ENCODE assay signal across 8 cellular contexts in genomic region chr6:35719407-35719829, GRCh38. TPM values are rescaled to one million over a fixed set of nuclear protein-coding genes. Genes with fewer than 3 reads are reported as not detected.
DNase-seq lines count a peak whose midpoint lies in the region; ATAC-seq and TF ChIP-seq lines count a peak whose summit lies in the region.
"Had no signal": no experiment of that assay in that cellular context is flagged by ENCODE, and none has a peak within 500 bp of the region (broad histone marks: within the 10 kb centered on the region; RNA-seq: fewer than 3 reads in every experiment).

No MANE protein-coding gene starts in this region.

- H2AK9ac ChIP-seq in IMR-90 (replicated peaks; ENCODE audit: low read depth, low read length, poor library complexity) = peak overlapping the region; percentile 38

- peaks cover 19% of the 10 kb centered on the region for H3K4me1 ChIP-seq in IMR-90 (ENCODE audit: control insufficient read depth, insufficient read depth, low read length)
- peaks cover 18 to 84% (median 55%) of the 10 kb centered on the region in 3 donors for H3K4me1 ChIP-seq in gastroesophageal sphincter

- H3K27me3 Mint-ChIP-seq in stimulated activated naive CD8-positive, alpha-beta T cell treated with anti-CD3 and anti-CD28 coated beads, Interleukin-15, amount 100 ng/mL, for 72 hours = no peaks in the 10 kb centered on the region

- DNase-seq in IMR-90 = no peak
- DNase-seq in stimulated activated naive CD8-positive, alpha-beta T cell treated with anti-CD3 and anti-CD28 coated beads, Interleukin-15, amount 100 ng/mL, for 72 hours = no peak
- DNase-seq in GM19238 (ENCODE audit: insufficient read length, low spot score) = no peak
- DNase-seq in stimulated activated CD4-positive, alpha-beta T cell treated with anti-CD3 and anti-CD28 coated beads, Interleukin-4, amount 100 ng/mL, for 1 hour = no peak
- no peak for DNase-seq in kidney glomerular epithelial cell (lab: John Stamatoyannopoulos, UW)

- WGBS in IMR-90 (ENCODE audit: extremely low coverage in 2 of 2, insufficient read length in 1 of 2), 2 experiments = no CpG with 5 or more reads among the region's 5 CpGs
- WGBS in gastroesophageal sphincter (ENCODE audit: low coverage in 1 of 2), 2 donors = 29 to 36% methylated on average over 2 to 5 of the region's 5 CpGs

- peak overlapping the region; percentile 67 for H3K4me2 ChIP-seq in IMR-90 (ENCODE audit: low read depth, low read length)

- H3K9me1 ChIP-seq in IMR-90 (ENCODE audit: insufficient read depth, low read length) = peaks cover 11% of the 10 kb centered on the region

- H4K20me1 ChIP-seq in IMR-90 (ENCODE audit: insufficient read depth, low read length) = no peaks in the 10 kb centered on the region

- H3K14ac ChIP-seq in IMR-90 (replicated peaks; ENCODE audit: low read depth, low read length) = peak overlapping the region; percentile 88

- H3K4me3 ChIP-seq in IMR-90 (ENCODE audit: insufficient read depth, low read depth, low read length) (no peak overlapping the region), gastroesophageal sphincter (peak overlapping the region in 1 of 2 donors; percentile 24)
- H3K4me3 ChIP-seq: SJSA1 had no signal

- H2BK20ac ChIP-seq in IMR-90 (ENCODE audit: low read depth, low read length) = peak overlapping the region; percentile 30; the same call in 1 of the 2 replicates

- TF ChIP-seq POLR2A in IMR-90 (IDR thresholded peaks at IDR 0.05; ENCODE audit: low read depth, low read length) = no peak
- no peak for TF ChIP-seq POLR2A in gastroesophageal sphincter (IDR thresholded peaks at IDR 0.05)

- 0 out of 2 replicates have a peak overlapping the region, but pooled peaks have one; percentile 22 for H3K9ac ChIP-seq in IMR-90 (ENCODE audit: low read depth, low read length)

- peak overlapping the region; percentile 77 to 85 for H3K4me3 Mint-ChIP-seq in stimulated activated naive CD8-positive, alpha-beta T cell treated with anti-CD3 and anti-CD28 coated beads, Interleukin-15, amount 100 ng/mL, for 72 hours

- H3K9me3 Mint-ChIP-seq in stimulated activated naive CD8-positive, alpha-beta T cell treated with anti-CD3 and anti-CD28 coated beads, Interleukin-15, amount 100 ng/mL, for 72 hours = no peaks in the 10 kb centered on the region

- H3K27ac Mint-ChIP-seq in stimulated activated naive CD8-positive, alpha-beta T cell treated with anti-CD3 and anti-CD28 coated beads, Interleukin-15, amount 100 ng/mL, for 72 hours = peak overlapping the region; percentile 96 to 97

- H3K27me3 ChIP-seq in IMR-90 (ENCODE audit: control insufficient read depth, insufficient read depth, low read length) (peaks cover 4% of the 10 kb centered on the region; the same call in 1 of the 2 replicates), gastroesophageal sphincter (no peaks in the 10 kb centered on the region)
- H3K27me3 ChIP-seq: SJSA1 had no signal

- H3K27ac ChIP-seq in IMR-90 (ENCODE audit: insufficient read depth, low read length) (no peak overlapping the region), gastroesophageal sphincter (peak overlapping the region; percentile 1 to 100 (median 94))
- H3K27ac ChIP-seq: SJSA1 had no signal

- POLR2A ChIA-PET in IMR-90 (lab: Charles Lee; ENCODE audit: unreplicated experiment) = interaction anchor here (0.7 kb wide), 1 partner anchor 11 kb away, joined by 3 read pairs; no protein-coding TSS in a partner anchor

- peaks cover 79% of the 10 kb centered on the region for H3K4me1 Mint-ChIP-seq in stimulated activated naive CD8-positive, alpha-beta T cell treated with anti-CD3 and anti-CD28 coated beads, Interleukin-15, amount 100 ng/mL, for 72 hours

- in situ Hi-C loops in IMR-90 (cut with MboI; ENCODE audit: low sequenced_read_pairs) = no loop called here

- 0 out of 2 replicates have a peak overlapping the region, but pooled peaks have one; percentile 7 for H2AK5ac ChIP-seq in IMR-90 (ENCODE audit: low read depth, low read length)

- intact Hi-C loops in IMR-90 (cut with micrococcal nuclease) = no loop called here

- H3K9me3 ChIP-seq in IMR-90 (ENCODE audit: control insufficient read depth, insufficient read depth, low read length) (no peaks in the 10 kb centered on the region), gastroesophageal sphincter (no peaks in the 10 kb centered on the region)
- H3K9me3 ChIP-seq: SJSA1 had no signal

- peak overlapping the region; percentile 57 for H4K5ac ChIP-seq in IMR-90 (ENCODE audit: low read depth, low read length)

- no peak overlapping the region; the same call in 2 of the 3 replicates for H2BK15ac ChIP-seq in IMR-90 (ENCODE audit: low read depth, low read length)

- BruUV-seq in IMR-90 (replicated peaks; lab: Mats Ljungman, UMichigan) = no TSS peak

- peak overlapping the region; percentile 72; the same call in 1 of the 2 replicates for H2BK120ac ChIP-seq in IMR-90 (ENCODE audit: low read depth, low read length)

- TF ChIP-seq RAD21 in IMR-90 (IDR thresholded peaks at IDR 0.05; ENCODE audit: low read length) = no peak

- no peak overlapping the region for H2BK5ac ChIP-seq in IMR-90 (ENCODE audit: low read depth, low read length, poor library complexity, severe bottlenecking)

- H3K56ac ChIP-seq in IMR-90 (ENCODE audit: extremely low read depth, insufficient read depth, low read length) = 0 out of 2 replicates have a peak overlapping the region, but pooled peaks have one; percentile 32

- H3K4ac ChIP-seq in IMR-90 (ENCODE audit: low read depth, low read length) = peak overlapping the region; percentile 93

- dilution Hi-C loops in IMR-90 (cut with HindIII; ENCODE audit: low sequenced_read_pairs, unreplicated experiment) = no loop called here

- peak overlapping the region; percentile 94 to 96 for H4K8ac ChIP-seq in IMR-90 (ENCODE audit: low read depth in 2 of 2, low read length in 2 of 2)

- H3K18ac ChIP-seq in IMR-90 (ENCODE audit: low read depth, low read length) = 0 out of 2 replicates have a peak overlapping the region, but pooled peaks have one; percentile 18

- H3K79me1 ChIP-seq in IMR-90 (ENCODE audit: low read depth in 1 of 2, low read length in 2 of 2) = peaks cover 0 to 8% of the 10 kb centered on the region in 2 experiments; a peak in 1 of 4 replicates

- TF ChIP-seq EP300 in gastroesophageal sphincter (IDR thresholded peaks at IDR 0.05) = no peak

- no peaks in the 10 kb centered on the region for H3K36me3 ChIP-seq in IMR-90 (ENCODE audit: control insufficient read depth, insufficient read depth, low read length)
- no peaks in the 10 kb centered on the region for H3K36me3 ChIP-seq in gastroesophageal sphincter
- H3K36me3 ChIP-seq: SJSA1 had no signal

- peak overlapping the region; percentile 33; the same call in 1 of the 2 replicates for H3K23ac ChIP-seq in IMR-90 (ENCODE audit: low read depth, low read length)

- H2AFZ ChIP-seq in IMR-90 (replicated peaks; ENCODE audit: low read length, poor library complexity) = peak overlapping the region; percentile 98

- ATAC-seq in GM21423 (IDR thresholded peaks at IDR 0.05; ENCODE audit: unreplicated experiment) = peak; percentile 24
- ATAC-seq in IMR-90 (ENCODE audit: low read depth) = peak; percentile 12
- ATAC-seq in gastroesophageal sphincter = no peak
- ATAC-seq in stimulated activated naive CD8-positive, alpha-beta T cell treated with anti-CD3 and anti-CD28 coated beads, Interleukin-15, amount 100 ng/mL, for 72 hours = peak; percentile 42

- no peak for TF ChIP-seq CTCF in IMR-90 (conservative IDR thresholded peaks at IDR 0.05; ENCODE audit: low read depth, low read length)
- TF ChIP-seq CTCF in gastroesophageal sphincter (IDR thresholded peaks at IDR 0.05) = no peak

- CTCF ChIA-PET in IMR-90 (lab: Yijun Ruan, JAX) = no interaction called here

- peak overlapping the region; percentile 80 for H4K91ac ChIP-seq in IMR-90 (ENCODE audit: insufficient read depth, low read depth, low read length)

TF ChIP-seq in IMR-90, 13 proteins besides CTCF, POLR2A, EP300 and RAD21:
- TF ChIP-seq USF2 (IDR thresholded peaks at IDR 0.05; ENCODE audit: low read depth, low read length) = no peak
- TF ChIP-seq CHD1 (IDR thresholded peaks at IDR 0.05; ENCODE audit: low read depth, low read length) = no peak

RNA-seq across cellular contexts. Expression of gene ARMC12, which starts 17.4 kb away (rescaled TPM):
- total RNA-seq in IMR-90 (2012; rRNA removed) = 0.18 and 0.28 TPM in 2 replicates
- polyA plus RNA-seq in IMR-90 (2012; rRNA removed) = 0.56 and 0.74 TPM in 2 replicates
- 0.16 and 0.30 TPM in 2 replicates for polyA plus RNA-seq in IMR-90 (2012; cell fraction: cytosol; rRNA removed)
- polyA plus RNA-seq in IMR-90 (2012; cell fraction: nucleus; rRNA removed; ENCODE audit: low replicate concordance) = 6.9 and 8.4 TPM in 2 replicates
- 1 to 10 TPM in 1 of 4 donors, under 1 TPM in 1, not detected in 2; 0.54 to 1.5 TPM for total RNA-seq in gastroesophageal sphincter
- total RNA-seq: SJSA1 had no signal

RNA-seq across cellular contexts. Expression of gene FKBP5, which starts 30.7 kb away (rescaled TPM):
- total RNA-seq in IMR-90 (2012; rRNA removed) (7.0 and 10.0 TPM in 2 replicates), gastroesophageal sphincter (100 to 1,000 TPM; 453 to 676 (median 478) TPM)
- polyA plus RNA-seq in IMR-90 (2012; rRNA removed) = 5.6 and 6.8 TPM in 2 replicates
- polyA plus RNA-seq in IMR-90 (2012; cell fraction: cytosol; rRNA removed) = 1.2 and 2.7 TPM in 2 replicates
- polyA plus RNA-seq in IMR-90 (2012; cell fraction: nucleus; rRNA removed; ENCODE audit: low replicate concordance) = 0.62 and 3.4 TPM in 2 replicates

RNA-seq across cellular contexts. Expression of gene CLPSL2, which starts 57.0 kb away (rescaled TPM):
- total RNA-seq in IMR-90 (2012; rRNA removed) = not detected in 2 replicates
- not detected in 2 replicates for polyA plus RNA-seq in IMR-90 (2012; rRNA removed)
- polyA plus RNA-seq in IMR-90 (2012; cell fraction: cytosol; rRNA removed) = 0.76 TPM in 1 of 2 replicates, not detected in the other
- polyA plus RNA-seq in IMR-90 (2012; cell fraction: nucleus; rRNA removed; ENCODE audit: low replicate concordance) = not detected in 2 replicates
- not detected for total RNA-seq in gastroesophageal sphincter
- total RNA-seq: SJSA1 had no signal

Comparison
In these comparisons a context has a peak if more than half of its experiments do, and no peak if none do; other contexts are left out.
1. RNA of gene FKBP5, which starts 30.7 kb away (total RNA-seq): 453 to 676 TPM in gastroesophageal sphincter; 7.0 to 10.0 TPM in IMR-90; every median in the first group is over 10 times any median in the second.